In genomic region chr1:111924786-111925185, GRCh38 we compare ENCODE assay signal across 16 cellular contexts.
DNase-seq lines count a peak whose midpoint lies in the region; TF ChIP-seq lines count a peak whose summit lies in the region.
"Had no signal": no experiment of that assay in that cellular context is flagged by ENCODE, and none has a peak within 500 bp of the region (broad histone marks: within the 10 kb centered on the region; RNA-seq: fewer than 3 reads in every experiment).

No MANE protein-coding gene starts in this region.

- H3K36me3 ChIP-seq in WERI-Rb-1, result no peaks in the 10 kb centered on the region

- no peak overlapping the region for H3K27ac ChIP-seq in WERI-Rb-1

- no peaks in the 10 kb centered on the region for H3K27me3 ChIP-seq in WERI-Rb-1 (ENCODE audit: insufficient read depth, low read depth, severe bottlenecking)

- no peaks in the 10 kb centered on the region for H3K9me3 ChIP-seq in WERI-Rb-1 (ENCODE audit: severe bottlenecking)

- DNase-seq in SIG-M5 treated with dmso at 0.1 percent for 504 hours (lab: John Stamatoyannopoulos, UW; ENCODE audit: unreplicated experiment) (peak; percentile 8), SIG-M5 (lab: John Stamatoyannopoulos, UW) (no peak), WERI-Rb-1 (no peak), islet precursor cell (peak; percentile 58), GM10266 (ENCODE audit: extremely low spot score) (no peak)
- DNase-seq in activated effector memory CD4-positive, alpha-beta T cell treated with Interleukin-2 at 50 U/mL for 16 hours, result no peak
- no peak for DNase-seq in effector CD8-positive, alpha-beta T cell (lab: John Stamatoyannopoulos, UW)
- DNase-seq: C1 segment of cervical spinal cord; Calu3; CD4-positive, alpha-beta T cell; DMS153; DMS79 treated with DMSO at 0.1 percent for 48 hours; EL; GOT3; HCEC 1CT; HFFc6 had no signal

- H3K4me3 ChIP-seq in WERI-Rb-1 (ENCODE audit: low read depth, low read length), result no peak overlapping the region

- TF ChIP-seq CTCF in WERI-Rb-1 (IDR thresholded peaks at IDR 0.05; ENCODE audit: low read depth, low read length) (0 out of 2 replicates have a peak, but pooled peaks have one; percentile 10), GM10266 (IDR thresholded peaks at IDR 0.05; ENCODE audit: control insufficient read depth, insufficient read depth, low read depth, missing control alignments) (no peak)

Comparison
In these comparisons a context has a peak if more than half of its experiments do, and no peak if none do; other contexts are left out.
1. DNase-seq: peak in SIG-M5 treated with dmso at 0.1 percent for 504 hours (single experiment) and islet precursor cell (single experiment); none in SIG-M5 (single experiment), WERI-Rb-1 (single experiment), activated effector memory CD4-positive, alpha-beta T cell treated with Interleukin-2 at 50 U/mL for 16 hours (single experiment), GM10266 (single experiment) and effector CD8-positive, alpha-beta T cell (single experiment).